ENCODE assay signal across 13 cellular contexts in the genomic region with DNA sequence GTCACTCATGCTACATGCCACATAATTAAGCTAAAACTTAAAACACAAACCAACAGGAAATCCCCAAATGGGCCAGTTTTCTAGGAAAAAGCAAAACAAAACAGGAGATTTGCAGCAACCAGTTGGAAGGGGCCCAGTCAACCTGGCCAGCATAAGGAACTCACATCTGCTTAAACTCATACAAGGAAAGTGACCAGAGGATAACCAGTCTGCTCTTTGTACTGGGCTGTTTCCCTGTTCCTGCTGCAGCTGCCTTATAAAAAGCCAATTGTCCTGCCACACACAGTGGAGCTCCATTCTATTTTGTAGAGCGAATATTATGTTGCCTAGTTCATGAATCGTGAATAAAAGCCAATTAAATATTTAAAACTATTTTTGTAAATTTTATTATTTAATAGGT.
"Had no signal": no experiment of that assay in that cellular context is flagged by ENCODE, and none has a peak within 500 bp of the region (broad histone marks: within the 10 kb centered on the region; RNA-seq: fewer than 3 reads in every experiment).

No MANE protein-coding gene starts in this region.

- DNase-seq: activated gamma-delta T cell treated with Interleukin-2 at 50 U/mL for 16 hours; activated T-cell treated with anti-CD3 and anti-CD28 coated beads, Interleukin-2, amount 50 U/mL, for 1 hour; aorta; effector CD4-positive, alpha-beta T cell; left lung; mammary epithelial cell; nephron progenitor cell; posterior cingulate gyrus; retina; T-helper 9 cell had no signal

- ATAC-seq: left lung, WTC11 had no signal

- H3K4me3 ChIP-seq: left lung, suprapubic skin, tibial nerve had no signal
